In genomic region chr2:42510191-42510929, GRCh38 we compare ENCODE assay signal across 16 cellular contexts. TPM values are rescaled to one million over a fixed set of nuclear protein-coding genes. Genes with fewer than 3 reads are reported as not detected.
DNase-seq lines count a peak whose midpoint lies in the region; ATAC-seq, FAIRE-seq and TF ChIP-seq lines count a peak whose summit lies in the region.
"Had no signal": no experiment of that assay in that cellular context is flagged by ENCODE, and none has a peak within 500 bp of the region (broad histone marks: within the 10 kb centered on the region; RNA-seq: fewer than 3 reads in every experiment).

No MANE protein-coding gene starts in this region.

- H3K4me3 Mint-ChIP-seq in WTC11: no peak overlapping the region
- H3K4me3 Mint-ChIP-seq in neural progenitor cell: peak overlapping the region; percentile 1
- no peak overlapping the region for H3K4me3 Mint-ChIP-seq in activated CD8-positive, alpha-beta T cell treated with anti-CD3 and anti-CD28 coated beads for 36 hours
- H3K4me3 Mint-ChIP-seq: activated T-helper 1 cell treated with anti-CD3 and anti-CD28 coated beads, Interleukin-12 subunit alpha, Interleukin-12 subunit beta, Interleukin-2, Interleukin-4 antibody, amounts not matched to agents 30 ng/mL and 10 ng/mL and 1 ng/mL, durations not matched to agents 14 hours and 24 hours and 36 hours had no signal

- H3K27me3 Mint-ChIP-seq in WTC11 (ENCODE audit: low read depth) (no peaks in the 10 kb centered on the region), neural progenitor cell (ENCODE audit: insufficient read depth, low read depth) (peaks cover 2% of the 10 kb centered on the region)
- H3K27me3 Mint-ChIP-seq in activated CD8-positive, alpha-beta T cell treated with anti-CD3 and anti-CD28 coated beads for 36 hours: no peaks in the 10 kb centered on the region

- H2AFZ ChIP-seq in neural progenitor cell (replicated peaks): peak overlapping the region; percentile 15

- peak overlapping the region; percentile 66 for H3K4me2 ChIP-seq in neural progenitor cell

- H3K9ac ChIP-seq in neural progenitor cell: no peak overlapping the region

- peaks cover 20% of the 10 kb centered on the region for H3K4me1 Mint-ChIP-seq in WTC11
- peaks cover 21% of the 10 kb centered on the region for H3K4me1 Mint-ChIP-seq in neural progenitor cell
- peaks cover 14% of the 10 kb centered on the region for H3K4me1 Mint-ChIP-seq in activated CD8-positive, alpha-beta T cell treated with anti-CD3 and anti-CD28 coated beads for 36 hours (ENCODE audit: low read depth)

- no peak overlapping the region for H3K4me3 ChIP-seq in neural progenitor cell
- H3K4me3 ChIP-seq: breast epithelium had no signal

- ATAC-seq in HG03432 (IDR thresholded peaks at IDR 0.05; ENCODE audit: unreplicated experiment) (peak; percentile 83), WTC11 (peak; percentile 22; the same call in 1 of the 2 replicates)
- no peak for ATAC-seq in activated CD8-positive, alpha-beta T cell treated with anti-CD3 and anti-CD28 coated beads for 36 hours

- no peaks in the 10 kb centered on the region for H3K9me3 ChIP-seq in neural progenitor cell (ENCODE audit: low read depth)
- H3K9me3 ChIP-seq: breast epithelium, Caco-2 had no signal

- peaks cover 29% of the 10 kb centered on the region for H3K4me1 ChIP-seq in neural progenitor cell
- H3K4me1 ChIP-seq: breast epithelium, Caco-2 had no signal

- CTCF ChIA-PET in WTC11 (lab: Charles Lee): interaction anchor here (1.1 to 2.0 kb wide), 2 partner anchors 9 to 13 kb away, joined by 6 read pairs; no protein-coding TSS in a partner anchor
- CTCF ChIA-PET in activated CD8-positive, alpha-beta T cell treated with anti-CD3 and anti-CD28 coated beads for 36 hours (lab: Charles Lee): interaction anchor here (1.4 to 1.8 kb wide), 3 partner anchors 13 to 155 kb away, joined by 3 to 6 read pairs (median 5); no protein-coding TSS in a partner anchor

- H3K27me3 ChIP-seq in neural progenitor cell: no peaks in the 10 kb centered on the region
- H3K27me3 ChIP-seq: breast epithelium had no signal

- peaks cover 34% of the 10 kb centered on the region for H3F3A ChIP-seq in neural progenitor cell (ENCODE audit: low read depth)

- H3K36me3 Mint-ChIP-seq in WTC11 (no peaks in the 10 kb centered on the region), neural progenitor cell (no peaks in the 10 kb centered on the region)
- no peaks in the 10 kb centered on the region for H3K36me3 Mint-ChIP-seq in activated CD8-positive, alpha-beta T cell treated with anti-CD3 and anti-CD28 coated beads for 36 hours (ENCODE audit: low read depth)

- FAIRE-seq in GM18507 (lab: Jason Lieb, UNC): peak; percentile 31

- no peaks in the 10 kb centered on the region for H3K79me2 ChIP-seq in neural progenitor cell (ENCODE audit: low read depth)

- H3K9me3 Mint-ChIP-seq in WTC11 (no peaks in the 10 kb centered on the region), neural progenitor cell (peaks cover 1% of the 10 kb centered on the region)
- H3K9me3 Mint-ChIP-seq in activated CD8-positive, alpha-beta T cell treated with anti-CD3 and anti-CD28 coated beads for 36 hours: no peaks in the 10 kb centered on the region
- H3K9me3 Mint-ChIP-seq: activated T-helper 1 cell treated with anti-CD3 and anti-CD28 coated beads, Interleukin-12 subunit alpha, Interleukin-12 subunit beta, Interleukin-2, Interleukin-4 antibody, amounts not matched to agents 30 ng/mL and 10 ng/mL and 1 ng/mL, durations not matched to agents 14 hours and 24 hours and 36 hours had no signal

- intact Hi-C loops in activated CD8-positive, alpha-beta T cell treated with anti-CD3 and anti-CD28 coated beads for 36 hours (cut with micrococcal nuclease): loop anchor here (5.0 kb wide), 1 partner anchor 152 kb away; no protein-coding TSS in a partner anchor

- DNase-seq in GM18507 (ENCODE audit: extremely low spot score, insufficient read length, low read depth) (no peak), WTC11 (ENCODE audit: low spot score) (no peak), neural progenitor cell (ENCODE audit: low spot score) (no peak), HPDE6-E6E7 (ENCODE audit: extremely low spot score) (no peak), NCI-H526 treated with DMSO at 0.1 percent for 48 hours (lab: John Stamatoyannopoulos, UW) (no peak)
- DNase-seq in activated CD8-positive, alpha-beta T cell treated with anti-CD3 and anti-CD28 coated beads for 36 hours: no peak
- DNase-seq: hypothalamus, mammary epithelial cell, NCI-H524 treated with DMSO at 0.1 percent for 48 hours, SHP77, substantia nigra had no signal

- peak overlapping the region; percentile 65 for H3K27ac ChIP-seq in neural progenitor cell
- H3K27ac ChIP-seq: breast epithelium had no signal

- no peaks in the 10 kb centered on the region for H4K20me1 ChIP-seq in neural progenitor cell (ENCODE audit: low read depth)

- H3K36me3 ChIP-seq in neural progenitor cell: no peaks in the 10 kb centered on the region
- H3K36me3 ChIP-seq: breast epithelium had no signal

- H3K27ac Mint-ChIP-seq in WTC11: no peak overlapping the region
- peak overlapping the region; percentile 75 for H3K27ac Mint-ChIP-seq in neural progenitor cell
- H3K27ac Mint-ChIP-seq in activated CD8-positive, alpha-beta T cell treated with anti-CD3 and anti-CD28 coated beads for 36 hours: no peak overlapping the region
- H3K27ac Mint-ChIP-seq: activated T-helper 1 cell treated with anti-CD3 and anti-CD28 coated beads, Interleukin-12 subunit alpha, Interleukin-12 subunit beta, Interleukin-2, Interleukin-4 antibody, amounts not matched to agents 30 ng/mL and 10 ng/mL and 1 ng/mL, durations not matched to agents 14 hours and 24 hours and 36 hours had no signal

- TF ChIP-seq CTCF in WTC11 (IDR thresholded peaks at IDR 0.05) (no peak), neural progenitor cell (IDR thresholded peaks at IDR 0.05) (no peak)
- no peak for TF ChIP-seq CTCF in activated CD8-positive, alpha-beta T cell treated with anti-CD3 and anti-CD28 coated beads for 36 hours (IDR thresholded peaks at IDR 0.05)

- POLR2A ChIA-PET in WTC11 (lab: Charles Lee): no interaction called here
- POLR2A ChIA-PET in activated CD8-positive, alpha-beta T cell treated with anti-CD3 and anti-CD28 coated beads for 36 hours (lab: Charles Lee): interaction anchor here (0.5 kb wide), 1 partner anchor 90 kb away, joined by 3 read pairs; no protein-coding TSS in a partner anchor

TF ChIP-seq in WTC11, 78 proteins besides CTCF, POLR2A, EP300 and RAD21:
- TF ChIP-seq FOXP1 (CRISPR knock-in tag; IDR thresholded peaks at IDR 0.05; ENCODE audit: borderline replicate concordance) (no peak), E2F4 (CRISPR knock-in tag; IDR thresholded peaks at IDR 0.05; ENCODE audit: borderline replicate concordance, low read depth) (no peak), ELF4 (CRISPR knock-in tag; IDR thresholded peaks at IDR 0.05; ENCODE audit: low read depth) (no peak), ZNF219 (CRISPR knock-in tag; IDR thresholded peaks at IDR 0.05; ENCODE audit: borderline replicate concordance) (no peak), HMGA2 (CRISPR knock-in tag; IDR thresholded peaks at IDR 0.05) (no peak), MXD4 (CRISPR knock-in tag; IDR thresholded peaks at IDR 0.05; ENCODE audit: borderline replicate concordance) (no peak), NR3C1 (CRISPR knock-in tag; conservative IDR thresholded peaks at IDR 0.05; ENCODE audit: low read depth) (no peak)
- TF ChIP-seq, protein P1, sequence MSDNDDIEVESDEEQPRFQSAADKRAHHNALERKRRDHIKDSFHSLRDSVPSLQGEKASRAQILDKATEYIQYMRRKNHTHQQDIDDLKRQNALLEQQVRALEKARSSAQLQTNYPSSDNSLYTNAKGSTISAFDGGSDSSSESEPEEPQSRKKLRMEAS (CRISPR knock-in tag; IDR thresholded peaks at IDR 0.05): no peak

RNA-seq across cellular contexts. Expression of gene KCNG3, which starts 16.6 kb away (rescaled TPM):
- total RNA-seq in WTC11 (2021) (12.9 to 15.5 TPM (median 13.1 TPM) in 3 replicates), neural progenitor cell (ENCODE audit: low replicate concordance) (6.8 and 7.8 TPM in 2 replicates)
- total RNA-seq in activated CD8-positive, alpha-beta T cell treated with anti-CD3 and anti-CD28 coated beads for 36 hours: 1 to 10 TPM; 1.5 to 2.1 TPM
- total RNA-seq: epithelial cell of proximal tubule had no signal

RNA-seq across cellular contexts. Expression of gene MTA3, which starts 58.1 kb away (rescaled TPM):
- total RNA-seq in WTC11 (2021) (153 to 173 TPM (median 157 TPM) in 3 replicates), neural progenitor cell (ENCODE audit: low replicate concordance) (94.0 and 117 TPM in 2 replicates)
- total RNA-seq in activated CD8-positive, alpha-beta T cell treated with anti-CD3 and anti-CD28 coated beads for 36 hours: 10 to 100 TPM; 32.6 to 35.9 TPM
